1 cellular context compared by ENCODE assay signal in genomic region chr12:94831081-94831747, GRCh38.
TF ChIP-seq lines count a peak whose summit lies in the region.

No MANE protein-coding gene starts in this region.

TF ChIP-seq in GM12878, 131 proteins besides CTCF, POLR2A, EP300 and RAD21 (continued from another document):
- peak; percentile 61; the same call in 1 of the 2 replicates for TF ChIP-seq ZNF592 (IDR thresholded peaks at IDR 0.05)
- TF ChIP-seq SP1 (IDR thresholded peaks at IDR 0.05; ENCODE audit: low read depth, low read length): peak; percentile 34
- TF ChIP-seq CHD2 (IDR thresholded peaks at IDR 0.05; ENCODE audit: borderline replicate concordance, low read depth, low read length): peak; percentile 26; the same call in 1 of the 2 replicates
- TF ChIP-seq CBFB (IDR thresholded peaks at IDR 0.05; ENCODE audit: low read depth): peak; percentile 53; the same call in 1 of the 2 replicates
- peak; percentile 96 for TF ChIP-seq NBN (IDR thresholded peaks at IDR 0.05)
- TF ChIP-seq NFXL1 (IDR thresholded peaks at IDR 0.05; ENCODE audit: borderline replicate concordance): no peak
- no peak for TF ChIP-seq FOS (IDR thresholded peaks at IDR 0.05; ENCODE audit: borderline replicate concordance, extremely low read depth, insufficient read length)
- no peak for TF ChIP-seq SUPT20H (IDR thresholded peaks at IDR 0.05; ENCODE audit: borderline replicate concordance, control insufficient read depth, low read depth, low read length)
- peak; percentile 85 for TF ChIP-seq MEF2B (IDR thresholded peaks at IDR 0.05; ENCODE audit: partially characterized antibody, poor library complexity, severe bottlenecking)
- TF ChIP-seq POU2F2 (IDR thresholded peaks at IDR 0.05; ENCODE audit: borderline replicate concordance, low read depth, low read length): peak; percentile 63; the same call in 1 of the 3 replicates
- peak; percentile 60 for TF ChIP-seq MXI1 (IDR thresholded peaks at IDR 0.05; ENCODE audit: low read depth, low read length)
- TF ChIP-seq MYB (IDR thresholded peaks at IDR 0.05; ENCODE audit: borderline replicate concordance, low read depth, low read length): no peak
- no peak for TF ChIP-seq CUX1 (IDR thresholded peaks at IDR 0.05; ENCODE audit: insufficient replicate concordance, low read depth, low read length)
- TF ChIP-seq SKIL (IDR thresholded peaks at IDR 0.05; ENCODE audit: low read depth, poor library complexity, severe bottlenecking): peak; percentile 81
- TF ChIP-seq IRF4 (IDR thresholded peaks at IDR 0.05; ENCODE audit: low read depth, low read length): peak; percentile 68
- TF ChIP-seq NR2F1 (conservative IDR thresholded peaks at IDR 0.05): peak; percentile 91
- peak; percentile 96 for TF ChIP-seq TCF12 (IDR thresholded peaks at IDR 0.05; ENCODE audit: low read depth, low read length)
- TF ChIP-seq HDAC2 (IDR thresholded peaks at IDR 0.05): no peak; the same call in 1 of the 2 replicates
- TF ChIP-seq HCFC1 (IDR thresholded peaks at IDR 0.05; ENCODE audit: low read length): no peak
- TF ChIP-seq BCLAF1 (IDR thresholded peaks at IDR 0.05): no peak
- peak; percentile 18 for TF ChIP-seq SMARCA5 (IDR thresholded peaks at IDR 0.05)
- TF ChIP-seq STAT3 (IDR thresholded peaks at IDR 0.05; ENCODE audit: low read depth, low read length): peak; percentile 48; the same call in 1 of the 2 replicates
- no peak for TF ChIP-seq ZNF274 (IDR thresholded peaks at IDR 0.05; ENCODE audit: insufficient read depth, insufficient read length)
- peak; percentile 72 for TF ChIP-seq POLR2AphosphoS5 (IDR thresholded peaks at IDR 0.05; ENCODE audit: low read length)
- peak; percentile 93 for TF ChIP-seq ATF7 (IDR thresholded peaks at IDR 0.05; ENCODE audit: low read depth)
- TF ChIP-seq MTA3 (IDR thresholded peaks at IDR 0.05; ENCODE audit: borderline replicate concordance, low read length): peak; percentile 83
- peak; percentile 77 for TF ChIP-seq BCL11A (IDR thresholded peaks at IDR 0.05; ENCODE audit: low read depth, low read length)
- no peak for TF ChIP-seq SMC3 (IDR thresholded peaks at IDR 0.05; ENCODE audit: borderline replicate concordance, low read length)
- TF ChIP-seq PAX5 (IDR thresholded peaks at IDR 0.05; ENCODE audit: borderline replicate concordance, low read depth, low read length): peak; percentile 89; the same call in 1 of the 2 replicates
- peak; percentile 71 for TF ChIP-seq TCF7 (IDR thresholded peaks at IDR 0.05; ENCODE audit: borderline replicate concordance)
- no peak for TF ChIP-seq RBBP5 (conservative IDR thresholded peaks at IDR 0.05)
- TF ChIP-seq PAX8 (IDR thresholded peaks at IDR 0.05): no peak
- peak; percentile 70 to 88 for TF ChIP-seq BHLHE40 (IDR thresholded peaks at IDR 0.05; ENCODE audit: borderline replicate concordance in 1 of 2, low read depth in 2 of 2, low read length in 1 of 2)
- TF ChIP-seq BACH1 (IDR thresholded peaks at IDR 0.05; ENCODE audit: borderline replicate concordance): peak; percentile 78; the same call in 1 of the 2 replicates
- peak; percentile 51 for TF ChIP-seq PBX3 (IDR thresholded peaks at IDR 0.05; ENCODE audit: insufficient replicate concordance, low read depth, low read length)
- TF ChIP-seq RELA (IDR thresholded peaks at IDR 0.05; ENCODE audit: borderline replicate concordance, partially characterized antibody): peak; percentile 59
- TF ChIP-seq WRNIP1 (IDR thresholded peaks at IDR 0.05; ENCODE audit: borderline replicate concordance, low read depth, low read length): peak; percentile 42; the same call in 1 of the 2 replicates
- no peak for TF ChIP-seq CHD1 (IDR thresholded peaks at IDR 0.05; ENCODE audit: low read depth, low read length)
